Comparison of ENCODE assay signal across 28 cellular contexts in genomic region chr2:171008550-171009205, GRCh38.
DNase-seq lines count a peak whose midpoint lies in the region; TF ChIP-seq lines count a peak whose summit lies in the region.
"Had no signal": no experiment of that assay in that cellular context is flagged by ENCODE, and none has a peak within 500 bp of the region (broad histone marks: within the 10 kb centered on the region; RNA-seq: fewer than 3 reads in every experiment).

No MANE protein-coding gene starts in this region.

- no peak for TF ChIP-seq CTCF in mesothelial cell of epicardium (IDR thresholded peaks at IDR 0.05; ENCODE audit: unreplicated experiment)

- no peak overlapping the region for H3K4me3 Mint-ChIP-seq in activated T-cell treated with anti-CD3 and anti-CD28 coated beads, Interleukin-2, amount 50 U/mL, for 24 hours
- no peak overlapping the region for H3K4me3 Mint-ChIP-seq in mesothelial cell of epicardium
- H3K4me3 Mint-ChIP-seq: activated CD4-positive, alpha-beta memory T cell treated with anti-CD3 and anti-CD28 coated beads for 36 hours; brain; CD4-positive, CD25-positive, alpha-beta regulatory T cell; IgD-negative memory B cell; neural progenitor cell had no signal

- H3K9me3 Mint-ChIP-seq in activated T-cell treated with anti-CD3 and anti-CD28 coated beads, Interleukin-2, amount 50 U/mL, for 24 hours, result no peaks in the 10 kb centered on the region
- H3K9me3 Mint-ChIP-seq in mesothelial cell of epicardium, result no peaks in the 10 kb centered on the region
- H3K9me3 Mint-ChIP-seq: activated CD4-positive, alpha-beta memory T cell treated with anti-CD3 and anti-CD28 coated beads for 36 hours; brain; CD4-positive, CD25-positive, alpha-beta regulatory T cell; neural progenitor cell had no signal

- peaks cover 22% of the 10 kb centered on the region for H3K4me1 Mint-ChIP-seq in activated T-cell treated with anti-CD3 and anti-CD28 coated beads, Interleukin-2, amount 50 U/mL, for 24 hours (ENCODE audit: low read depth)
- H3K4me1 Mint-ChIP-seq in mesothelial cell of epicardium, result peaks cover 3% of the 10 kb centered on the region
- H3K4me1 Mint-ChIP-seq: IgD-negative memory B cell, neural progenitor cell had no signal

- H3K36me3 Mint-ChIP-seq in activated T-cell treated with anti-CD3 and anti-CD28 coated beads, Interleukin-2, amount 50 U/mL, for 24 hours (ENCODE audit: low read depth), result peaks cover 81% of the 10 kb centered on the region
- H3K36me3 Mint-ChIP-seq in mesothelial cell of epicardium, result peaks cover 41% of the 10 kb centered on the region

- intact Hi-C loops in posterior cingulate gyrus (cut with DNase I), result no loop called here

- no peak for DNase-seq in activated T-cell treated with anti-CD3 and anti-CD28 coated beads, Interleukin-2, amount 50 U/mL, for 24 hours
- DNase-seq in activated T-cell treated with anti-CD3 and anti-CD28 coated beads, Interleukin-2, amount 50 U/mL, for 1 hour, result no peak
- DNase-seq in SK-MEL-5 (ENCODE audit: low read depth, low spot score) (peak; percentile 49), amniotic epithelial cell (ENCODE audit: low read depth) (peak; percentile 87), mesothelial cell of epicardium (ENCODE audit: low spot score in 2 of 2, unreplicated experiment in 2 of 2) (no peak), posterior cingulate gyrus (no peak), dermis blood vessel endothelial cell (no peak), NCI-H226 (no peak)
- DNase-seq: activated CD4-positive, alpha-beta memory T cell treated with anti-CD3 and anti-CD28 coated beads for 36 hours; activated CD8-positive, alpha-beta memory T cell treated with anti-CD3 and anti-CD28 coated beads, Interleukin-2, amount 50 U/mL, for 48 hours; activated effector memory CD4-positive, alpha-beta T cell treated with anti-CD3 and anti-CD28 coated beads, Interleukin-2, amount 50 U/mL, for 16 hours; CD4-positive, CD25-positive, alpha-beta regulatory T cell; GM23248; hippocampal formation; left cardiac atrium; mammary epithelial cell; NCI-H1694; NCI-H446 treated with DMSO at 0.1 percent for 48 hours; NCI-H774; pancreas; retina; spleen; stimulated activated CD4-positive, alpha-beta T cell treated with anti-CD3 and anti-CD28 coated beads, Interleukin-2, amount 100 ng/mL, for 24 hours; stomach; uterus had no signal

- in situ Hi-C loops in SK-MEL-5 (cut with HindIII; ENCODE audit: low pct_unique_long_range_greater_than_20kb, low sequenced_read_pairs), result no loop called here

- peak overlapping the region; percentile 9 for H3K27ac Mint-ChIP-seq in activated T-cell treated with anti-CD3 and anti-CD28 coated beads, Interleukin-2, amount 50 U/mL, for 24 hours
- H3K27ac Mint-ChIP-seq in mesothelial cell of epicardium, result peak overlapping the region; percentile 63
- H3K27ac Mint-ChIP-seq: activated CD4-positive, alpha-beta memory T cell treated with anti-CD3 and anti-CD28 coated beads for 36 hours; neural progenitor cell had no signal

- H3K27me3 Mint-ChIP-seq in activated T-cell treated with anti-CD3 and anti-CD28 coated beads, Interleukin-2, amount 50 U/mL, for 24 hours, result no peaks in the 10 kb centered on the region
- no peaks in the 10 kb centered on the region for H3K27me3 Mint-ChIP-seq in mesothelial cell of epicardium (ENCODE audit: low read depth)
- H3K27me3 Mint-ChIP-seq: activated CD4-positive, alpha-beta memory T cell treated with anti-CD3 and anti-CD28 coated beads for 36 hours; brain; CD4-positive, CD25-positive, alpha-beta regulatory T cell; IgD-negative memory B cell had no signal

Comparison
In these comparisons a context has a peak if more than half of its experiments do, and no peak if none do; other contexts are left out.
1. DNase-seq: peak in SK-MEL-5 (single experiment) and amniotic epithelial cell (single experiment); none in activated T-cell treated with anti-CD3 and anti-CD28 coated beads, Interleukin-2, amount 50 U/mL, for 24 hours (single experiment), activated T-cell treated with anti-CD3 and anti-CD28 coated beads, Interleukin-2, amount 50 U/mL, for 1 hour (single experiment), mesothelial cell of epicardium (0 of 2), posterior cingulate gyrus (0 of 10), dermis blood vessel endothelial cell (single experiment) and NCI-H226 (single experiment).